Comparison of ENCODE assay signal across 8 cellular contexts in genomic region chr2:205680067-205680466, GRCh38. TPM values are rescaled to one million over a fixed set of nuclear protein-coding genes. Genes with fewer than 3 reads are reported as not detected.
DNase-seq lines count a peak whose midpoint lies in the region; ATAC-seq and TF ChIP-seq lines count a peak whose summit lies in the region.

No MANE protein-coding gene starts in this region.

- H3K36me3 Mint-ChIP-seq in stimulated activated memory B cell treated with anti-CD40 and anti-IgM and Interleukin-4, amounts not matched to agents 10 μg/mL and 1 μg/mL and 100 μg/mL, for 72 hours: no peaks in the 10 kb centered on the region

- DNase-seq in AG08395 (ENCODE audit: low spot score) (peak; percentile 76), NCI-H146 (lab: John Stamatoyannopoulos, UW) (peak; percentile 83), SKM-1 treated with dmso at 0.1 percent for 144 hours (lab: John Stamatoyannopoulos, UW; ENCODE audit: unreplicated experiment) (peak; percentile 88), brain pericyte (ENCODE audit: low read depth, low spot score) (peak; percentile 62), kidney epithelial cell (ENCODE audit: low read depth) (no peak)

- no peaks in the 10 kb centered on the region for H3K36me3 ChIP-seq in kidney epithelial cell (ENCODE audit: control insufficient read depth, insufficient read depth, low read length)

- TF ChIP-seq CTCF in kidney epithelial cell (IDR thresholded peaks at IDR 0.05; ENCODE audit: insufficient read depth, low read length, poor library complexity, severe bottlenecking): peak; percentile 66

- H3K27me3 Mint-ChIP-seq in stimulated activated memory B cell treated with anti-CD40 and anti-IgM and Interleukin-4, amounts not matched to agents 10 μg/mL and 1 μg/mL and 100 μg/mL, for 72 hours: peaks cover 23% of the 10 kb centered on the region

- no peak overlapping the region for H3K27ac Mint-ChIP-seq in stimulated activated memory B cell treated with anti-CD40 and anti-IgM and Interleukin-4, amounts not matched to agents 10 μg/mL and 1 μg/mL and 100 μg/mL, for 72 hours

- H3K4me1 Mint-ChIP-seq in stimulated activated memory B cell treated with anti-CD40 and anti-IgM and Interleukin-4, amounts not matched to agents 10 μg/mL and 1 μg/mL and 100 μg/mL, for 72 hours: peaks cover 40% of the 10 kb centered on the region

- ATAC-seq in GM18499 (IDR thresholded peaks at IDR 0.05; ENCODE audit: insufficient read depth, unreplicated experiment): peak; percentile 43
- ATAC-seq in HG02885 (IDR thresholded peaks at IDR 0.05; ENCODE audit: poor library complexity, unreplicated experiment): peak; percentile 61
- ATAC-seq in stimulated activated memory B cell treated with anti-CD40 and anti-IgM and Interleukin-4, amounts not matched to agents 10 μg/mL and 1 μg/mL and 100 μg/mL, for 72 hours: peak; percentile 63

- no peak overlapping the region for H3K4me3 ChIP-seq in kidney epithelial cell (ENCODE audit: low read depth, low read length)

- H3K9me3 Mint-ChIP-seq in stimulated activated memory B cell treated with anti-CD40 and anti-IgM and Interleukin-4, amounts not matched to agents 10 μg/mL and 1 μg/mL and 100 μg/mL, for 72 hours: no peaks in the 10 kb centered on the region

- no peak overlapping the region for H3K4me3 Mint-ChIP-seq in stimulated activated memory B cell treated with anti-CD40 and anti-IgM and Interleukin-4, amounts not matched to agents 10 μg/mL and 1 μg/mL and 100 μg/mL, for 72 hours

- H3K27me3 ChIP-seq in kidney epithelial cell (ENCODE audit: control insufficient read depth, insufficient read depth, low read length): no peaks in the 10 kb centered on the region

RNA-seq across cellular contexts. Expression of gene NRP2, which starts 2.2 kb away (rescaled TPM):
- 78.6 and 90.2 TPM in 2 replicates for total RNA-seq in kidney epithelial cell
